ENCODE assay signal across 1 cellular context in genomic region chr14:77752799-77753516, GRCh38.
TF ChIP-seq lines count a peak whose summit lies in the region.

No MANE protein-coding gene starts in this region.

TF ChIP-seq in K562, 482 proteins besides CTCF, POLR2A, EP300 and RAD21:
- TF ChIP-seq PHF20 (IDR thresholded peaks at IDR 0.05; ENCODE audit: partially characterized antibody) (no peak), FOXA1 (IDR thresholded peaks at IDR 0.05; ENCODE audit: borderline replicate concordance) (no peak), STAT5A (IDR thresholded peaks at IDR 0.05; ENCODE audit: borderline replicate concordance, low read length) (no peak), NELFE (IDR thresholded peaks at IDR 0.05; ENCODE audit: insufficient read depth, insufficient read length) (no peak), ELK1 (CRISPR knock-in tag; IDR thresholded peaks at IDR 0.05) (no peak), MXD1 (CRISPR knock-in tag; IDR thresholded peaks at IDR 0.05; ENCODE audit: borderline replicate concordance, poor library complexity, severe bottlenecking) (no peak), KLF6 (CRISPR knock-in tag; IDR thresholded peaks at IDR 0.05; ENCODE audit: borderline replicate concordance) (no peak), MYC (IDR thresholded peaks at IDR 0.05; ENCODE audit: low read depth, low read length) (no peak), MYC (CRISPR knock-in tag; IDR thresholded peaks at IDR 0.05; ENCODE audit: borderline replicate concordance, low read depth) (no peak), RHOXF2B (CRISPR knock-in tag; conservative IDR thresholded peaks at IDR 0.05) (no peak), TCF15 (CRISPR knock-in tag; IDR thresholded peaks at IDR 0.05) (no peak), ZNF24 (IDR thresholded peaks at IDR 0.05) (no peak), LCOR (CRISPR knock-in tag; IDR thresholded peaks at IDR 0.05) (no peak), YBX1 (IDR thresholded peaks at IDR 0.05) (no peak)
